Comparison of ENCODE assay signal across 9 cellular contexts in genomic region chr14:103848720-103849077, GRCh38. TPM values are rescaled to one million over a fixed set of nuclear protein-coding genes. Genes with fewer than 3 reads are reported as not detected.
A peak's percentile ranks its signal among the peaks of the same experiment; 100 is the strongest.
DNase-seq lines count a peak whose midpoint lies in the region; ATAC-seq, FAIRE-seq and TF ChIP-seq lines count a peak whose summit lies in the region.
"Had no signal": no experiment of that assay in that cellular context is flagged by ENCODE, and none has a peak within 500 bp of the region (broad histone marks: within the 10 kb centered on the region; RNA-seq: fewer than 3 reads in every experiment).

No MANE protein-coding gene starts in this region.

- POLR2A ChIA-PET in HCT116 (lab: Charles Lee) = no interaction called here

- intact Hi-C loops in HCT116 (cut with micrococcal nuclease) = no loop called here
- intact Hi-C loops in adrenal gland (cut with DNase I) = loop anchor here in 1 of 2 donors (5.0 kb wide), 1 partner anchor 36 kb away; no protein-coding TSS in a partner anchor

- no peaks in the 10 kb centered on the region for H3K27me3 ChIP-seq in HCT116 (ENCODE audit: insufficient read depth, low read length)
- H3K27me3 ChIP-seq in adrenal gland = no peaks in the 10 kb centered on the region
- H3K27me3 ChIP-seq in keratinocyte (ENCODE audit: control insufficient read depth, extremely low read depth, insufficient read depth, low read length) = no peaks in the 10 kb centered on the region
- H3K27me3 ChIP-seq in small intestine (ENCODE audit: control insufficient read depth in 2 of 2, insufficient read depth in 2 of 2, low read length in 2 of 2) = no peaks in the 10 kb centered on the region

- H3K27ac ChIP-seq in HCT116 (ENCODE audit: low read depth, low read length) (no peak overlapping the region; the same call in 1 of the 2 replicates), adrenal gland (peak overlapping the region in 3 of 5 donors; percentile 85 to 98 (median 86)), keratinocyte (ENCODE audit: control insufficient read depth, insufficient read depth, low read length) (no peak overlapping the region), small intestine (ENCODE audit: low read depth in 1 of 2, low read length in 1 of 2) (peak overlapping the region; percentile 17 to 76)

- H3K4me3 ChIP-seq in HCT116 (replicated peaks in 1 of 2; ENCODE audit: low read depth in 1 of 2, low read length in 2 of 2) (peak overlapping the region in 1 of 2 experiments; percentile 60; a peak in 1 of 4 replicates), adrenal gland (no peak overlapping the region), keratinocyte (ENCODE audit: control insufficient read depth in 2 of 3, extremely low read depth in 1 of 3, insufficient read depth in 2 of 3, low read depth in 1 of 3, low read length in 3 of 3) (peak overlapping the region in 2 of 3 experiments; percentile 55 to 89), small intestine (ENCODE audit: low read depth in 1 of 2, low read length in 2 of 2) (peak overlapping the region in 1 of 2 donors; percentile 61)

- H3K9me3 ChIP-seq in HCT116 (ENCODE audit: control insufficient read depth in 1 of 2, insufficient read depth in 1 of 2, low read depth in 1 of 2, low read length in 2 of 2) (no peaks in the 10 kb centered on the region), adrenal gland (replicated peaks in 1 of 3) (no peaks in the 10 kb centered on the region), keratinocyte (ENCODE audit: control insufficient read depth, low read depth, low read length) (no peaks in the 10 kb centered on the region), small intestine (ENCODE audit: control insufficient read depth, low read depth) (no peaks in the 10 kb centered on the region)

- TF ChIP-seq CTCF in HCT116 (IDR thresholded peaks at IDR 0.05 in 2 of 3, conservative IDR thresholded peaks at IDR 0.05 in 1 of 3; ENCODE audit: borderline replicate concordance in 1 of 3, insufficient read depth in 1 of 3, low read depth in 2 of 3, low read length in 2 of 3) (no peak), adrenal gland (IDR thresholded peaks at IDR 0.05) (no peak), keratinocyte (optimal IDR thresholded peaks at IDR 0.05 in 1 of 3, IDR thresholded peaks at IDR 0.05 in 1 of 3, conservative IDR thresholded peaks at IDR 0.05 in 1 of 3; ENCODE audit: extremely low read depth in 1 of 3, insufficient read depth in 2 of 3, low read length in 3 of 3) (no peak)

- peak overlapping the region; percentile 67; the same call in 1 of the 2 replicates for H3K9ac ChIP-seq in HCT116 (ENCODE audit: low read length)
- peak overlapping the region; percentile 71 for H3K9ac ChIP-seq in keratinocyte (ENCODE audit: control insufficient read depth, extremely low read depth, insufficient read depth, low read length)

- H2AFZ ChIP-seq in HCT116 (ENCODE audit: low read depth, low read length, poor library complexity, severe bottlenecking) = no peak overlapping the region
- peak overlapping the region; percentile 26 for H2AFZ ChIP-seq in keratinocyte (ENCODE audit: control insufficient read depth, low read length)

- CTCF ChIA-PET in HCT116 (lab: Charles Lee) = no interaction called here

- DNase-seq in HCT116 (ENCODE audit: low read depth, low spot score) (no peak), adrenal gland (peak in 1 of 7 donors; percentile 40), keratinocyte (ENCODE audit: low read depth, low spot score) (no peak), small intestine (peak; percentile 39), kidney glomerular epithelial cell (lab: John Stamatoyannopoulos, UW) (no peak)
- no peak for DNase-seq in stimulated activated CD4-positive, alpha-beta T cell treated with anti-CD3 and anti-CD28 coated beads, Interleukin-2, amount 100 ng/mL, for 24 hours
- DNase-seq: NCI-H2171 treated with DMSO at 0.1 percent for 48 hours had no signal

- H3K9me1 ChIP-seq in keratinocyte (ENCODE audit: control insufficient read depth, extremely low read depth, insufficient read depth, low read length) = no peaks in the 10 kb centered on the region

- H3K4me1 ChIP-seq in HCT116 (ENCODE audit: control insufficient read depth in 1 of 2, insufficient read depth in 2 of 2, low read length in 2 of 2) (peaks cover 7 to 22% of the 10 kb centered on the region in 2 experiments; a peak in 3 of 4 replicates), adrenal gland (replicated peaks in 1 of 2) (peaks cover 16 to 28% of the 10 kb centered on the region in 2 donors), keratinocyte (ENCODE audit: control insufficient read depth, extremely low read depth, insufficient read depth, low read length) (peaks cover 23% of the 10 kb centered on the region), small intestine (ENCODE audit: control insufficient read depth in 2 of 2, insufficient read depth in 1 of 2, low read depth in 1 of 2, low read length in 1 of 2) (peaks cover 0 to 2% of the 10 kb centered on the region in 2 donors)

- H3K4me2 ChIP-seq in HCT116 (ENCODE audit: low read length) (peak overlapping the region; percentile 86), keratinocyte (ENCODE audit: control insufficient read depth, extremely low read depth, insufficient read depth, low read depth, low read length) (peak overlapping the region; percentile 79)

- BruUV-seq in HCT116 (replicated peaks; lab: Mats Ljungman, UMichigan) = no TSS peak

- ATAC-seq in HCT116 (no peak), HG03460 (IDR thresholded peaks at IDR 0.05; ENCODE audit: unreplicated experiment) (no peak), GM18519 (IDR thresholded peaks at IDR 0.05; ENCODE audit: low FRiP score, unreplicated experiment) (no peak)

- dilution Hi-C loops in keratinocyte (cut with MboI; ENCODE audit: extremely low pct_ligation_motif_present, low sequenced_read_pairs) = no loop called here

- no peaks in the 10 kb centered on the region for H3K9me2 ChIP-seq in HCT116 (ENCODE audit: insufficient read depth)

- 40 to 56% (median 47%) methylated on average over 8 to 14 of the region's 14 CpGs for WGBS in adrenal gland, 4 donors
- WGBS in small intestine, 3 donors = 18 to 41% (median 31%) methylated on average over 14 of the region's 14 CpGs

- H4K20me1 ChIP-seq in HCT116 (ENCODE audit: insufficient read depth) (no peaks in the 10 kb centered on the region), keratinocyte (ENCODE audit: control insufficient read depth, extremely low read depth, insufficient read depth, low read length) (no peaks in the 10 kb centered on the region)

- RAD21 ChIA-PET in HCT116 (lab: Charles Lee; ENCODE audit: low non-redundant PET in 1 of 2, low total read pairs in 2 of 2, uncharacterized antibody in 2 of 2, unreplicated experiment in 2 of 2) = no interaction called here

- TF ChIP-seq POLR2A in HCT116 (IDR thresholded peaks at IDR 0.05; ENCODE audit: borderline replicate concordance, extremely low read depth, insufficient read depth, insufficient read length) = no peak
- no peak for TF ChIP-seq POLR2A in adrenal gland (IDR thresholded peaks at IDR 0.05)

- peak; percentile 5 for FAIRE-seq in keratinocyte (lab: Jason Lieb, UNC)
- no peak for FAIRE-seq in small intestine (lab: Jason Lieb, UNC)

- H3K36me3 ChIP-seq in HCT116 (ENCODE audit: control insufficient read depth in 1 of 2, insufficient read depth in 2 of 2, low read length in 2 of 2) (no peaks in the 10 kb centered on the region), adrenal gland (replicated peaks in 1 of 2) (no peaks in the 10 kb centered on the region), keratinocyte (ENCODE audit: control insufficient read depth in 2 of 2, extremely low read depth in 1 of 2, insufficient read depth in 2 of 2, low read length in 2 of 2) (peaks cover 0 to 4% of the 10 kb centered on the region in 2 experiments), small intestine (ENCODE audit: control insufficient read depth in 2 of 2, insufficient read depth in 2 of 2, low read length in 2 of 2) (no peaks in the 10 kb centered on the region)

- H3K79me2 ChIP-seq in HCT116 (ENCODE audit: insufficient read depth, low read length) = peaks cover 28% of the 10 kb centered on the region
- peaks cover 27% of the 10 kb centered on the region for H3K79me2 ChIP-seq in keratinocyte (ENCODE audit: control insufficient read depth, insufficient read depth, low read length)

- no peak for TF ChIP-seq RAD21 in HCT116 (IDR thresholded peaks at IDR 0.05; ENCODE audit: low read depth)

TF ChIP-seq in HCT116, 20 proteins besides CTCF, POLR2A, EP300 and RAD21 (continues in another document):
- no peak for TF ChIP-seq ZBTB33 (IDR thresholded peaks at IDR 0.05; ENCODE audit: extremely low read depth, insufficient replicate concordance, low read length)
- TF ChIP-seq ZNF274 (IDR thresholded peaks at IDR 0.05; ENCODE audit: low read depth, low read length) = no peak
- TF ChIP-seq, protein P1, sequence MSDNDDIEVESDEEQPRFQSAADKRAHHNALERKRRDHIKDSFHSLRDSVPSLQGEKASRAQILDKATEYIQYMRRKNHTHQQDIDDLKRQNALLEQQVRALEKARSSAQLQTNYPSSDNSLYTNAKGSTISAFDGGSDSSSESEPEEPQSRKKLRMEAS (IDR thresholded peaks at IDR 0.05) = no peak
- TF ChIP-seq SIN3A (IDR thresholded peaks at IDR 0.05; ENCODE audit: low read depth) = no peak

RNA-seq across cellular contexts. Expression of gene PPP1R13B, which starts 1.3 kb away (rescaled TPM):
- 17.8 TPM for total RNA-seq in HCT116 (2021; ENCODE audit: unreplicated experiment)
- polyA plus RNA-seq in HCT116 (2012) = 8.8 and 9.1 TPM in 2 replicates
- 10 to 100 TPM in 7 of 8 donors, 1 to 10 TPM in 1; 9.6 to 42.4 (median 22.6) TPM for total RNA-seq in adrenal gland
- 10 to 100 TPM; 14.6 to 24.8 (median 17.0) TPM for polyA plus RNA-seq in adrenal gland
- 5.8 to 7.7 TPM (median 6.6 TPM) in 3 replicates for polyA plus RNA-seq in keratinocyte
- polyA plus RNA-seq in keratinocyte (2011; ENCODE audit: low read depth) = 38.4 TPM
- 5.1 and 5.3 TPM in 2 replicates for polyA plus RNA-seq in keratinocyte (2011; cell fraction: cytosol; rRNA removed)
- 22.3 and 26.6 TPM in 2 replicates for polyA plus RNA-seq in keratinocyte (2011; cell fraction: nucleus; rRNA removed)
- polyA plus RNA-seq in keratinocyte (2012; ENCODE audit: low replicate concordance) = 7.5 and 13.0 TPM in 2 replicates
- 16.2 to 31.2 TPM (median 24.2 TPM) in 3 replicates for polyA minus RNA-seq in keratinocyte
- 5.0 TPM for polyA minus RNA-seq in keratinocyte (2011; cell fraction: cytosol; rRNA and poly(A)+ RNA removed)
- 15.7 and 23.7 TPM in 2 replicates for polyA minus RNA-seq in keratinocyte (2011; cell fraction: nucleus; rRNA and poly(A)+ RNA removed)
- polyA plus RNA-seq in small intestine = 10 to 100 TPM; 17.8 to 27.7 (median 18.8) TPM

Comparison
In these comparisons a context has a peak if more than half of its experiments do, and no peak if none do; other contexts are left out.
1. H3K27ac ChIP-seq: peak in adrenal gland (3 of 5) and small intestine (2 of 2); none in HCT116 (single experiment) and keratinocyte (single experiment).
2. H3K4me3 ChIP-seq: peak in keratinocyte (2 of 3); none in adrenal gland (0 of 4).